21 cellular contexts compared by ENCODE assay signal in the genomic region with DNA sequence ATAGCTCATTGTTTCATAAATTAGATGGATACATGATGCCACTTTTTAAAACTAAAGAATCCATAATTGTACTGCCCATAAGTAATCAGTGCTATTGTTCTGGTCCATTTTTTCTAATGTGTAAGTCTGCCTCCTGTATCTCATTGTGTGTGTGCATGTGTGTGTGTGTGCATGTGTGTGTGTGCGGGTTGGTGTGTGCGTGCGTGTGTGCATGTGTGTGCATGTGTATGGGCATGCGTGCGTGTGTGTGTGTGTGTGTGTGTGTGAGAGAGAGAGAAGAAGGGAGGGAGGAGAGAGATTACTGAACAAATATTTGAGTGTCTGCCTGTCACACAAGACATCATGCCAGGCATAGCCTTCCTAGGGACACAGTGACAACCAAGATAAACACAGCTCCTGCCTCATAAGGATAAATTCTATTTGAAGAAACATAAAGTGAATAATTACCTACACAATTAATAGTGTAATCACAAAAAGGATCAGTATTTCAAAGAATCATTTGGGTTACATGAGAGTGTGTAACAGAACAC. TPM values are rescaled to one million over a fixed set of nuclear protein-coding genes. Genes with fewer than 3 reads are reported as not detected.
DNase-seq lines count a peak whose midpoint lies in the region; ATAC-seq and TF ChIP-seq lines count a peak whose summit lies in the region.
"Had no signal": no experiment of that assay in that cellular context is flagged by ENCODE, and none has a peak within 500 bp of the region (broad histone marks: within the 10 kb centered on the region; RNA-seq: fewer than 3 reads in every experiment).

No MANE protein-coding gene starts in this region.

- TF ChIP-seq CTCF in HEK293 (tag by site-specific recombination; IDR thresholded peaks at IDR 0.05): no peak
- no peak for TF ChIP-seq CTCF in brain (conservative IDR thresholded peaks at IDR 0.05)
- no peak for TF ChIP-seq CTCF in prostate gland (IDR thresholded peaks at IDR 0.05)

- TF ChIP-seq POLR2A in prostate gland (IDR thresholded peaks at IDR 0.05): no peak

- peaks cover 2% of the 10 kb centered on the region for H3K27me3 Mint-ChIP-seq in brain

- intact Hi-C loops in prostate gland (cut with DNase I): no loop called here

- CTCF ChIA-PET in HEK293 (lab: Yijun Ruan, JAX): interaction anchor here (0.7 kb wide), 2 partner anchors 63 to 133 kb away, joined by 3 read pairs; no protein-coding TSS in a partner anchor

- H3K36me3 ChIP-seq in HEK293 (ENCODE audit: control insufficient read depth in 2 of 2, insufficient read depth in 1 of 2, low read length in 2 of 2) (no peaks in the 10 kb centered on the region), prostate gland (no peaks in the 10 kb centered on the region)
- H3K36me3 ChIP-seq: BE2C had no signal

- 51% methylated on average over 5 of the region's 5 CpGs for WGBS in prostate gland

- H3K4me1 ChIP-seq in HEK293 (ENCODE audit: control insufficient read depth, insufficient read depth, low read length): no peaks in the 10 kb centered on the region
- H3K4me1 ChIP-seq in prostate gland (replicated peaks): no peaks in the 10 kb centered on the region

- POLR2A ChIA-PET in HEK293 (lab: Yijun Ruan, JAX): no interaction called here

- no peak for ATAC-seq in HG02763 (IDR thresholded peaks at IDR 0.05; ENCODE audit: unreplicated experiment)
- ATAC-seq: SK-N-SH treated with all-trans-retinoic acid at 6 μM for 48 hours, T-cell had no signal

- H3K36me3 Mint-ChIP-seq in brain: no peaks in the 10 kb centered on the region

- peaks cover 38% of the 10 kb centered on the region for H3K4me1 Mint-ChIP-seq in brain

- H3K9me3 ChIP-seq in HEK293 (ENCODE audit: control insufficient read depth, insufficient read depth, low read depth, low read length) (no peaks in the 10 kb centered on the region), prostate gland (no peaks in the 10 kb centered on the region)
- H3K9me3 ChIP-seq: BE2C had no signal

- DNase-seq in NCI-H146 treated with DMSO at 0.1 percent for 48 hours (lab: John Stamatoyannopoulos, UW; ENCODE audit: unreplicated experiment) (peak; percentile 48), prostate gland (ENCODE audit: low spot score) (peak; percentile 39), DMS 273 (lab: John Stamatoyannopoulos, UW; ENCODE audit: unreplicated experiment) (no peak), SW 1271 (lab: John Stamatoyannopoulos, UW) (no peak)
- DNase-seq: BE2C; COR-L47; H7; HFFc6; NCI-H1105; NCI-H1694; NCI-H2081 treated with DMSO at 0.1 percent for 48 hours; NCI-H524 treated with DMSO at 0.1 percent for 48 hours; NK-92 treated with Interleukin-12 subunit alpha and Interleukin-12 subunit beta, amount 100 ng/mL, for 24 hours; T-cell had no signal

- no peaks in the 10 kb centered on the region for H3K27me3 ChIP-seq in prostate gland (replicated peaks; ENCODE audit: insufficient read depth)
- H3K27me3 ChIP-seq: BE2C had no signal

- H3K9me3 Mint-ChIP-seq in brain: peaks cover 0 to 2% (median 0%) of the 10 kb centered on the region in 5 experiments
- H3K9me3 Mint-ChIP-seq: HFFc6, T-cell had no signal

- H3K27ac ChIP-seq in HEK293 (ENCODE audit: extremely low read depth, low read depth, low read length) (no peak overlapping the region), prostate gland (no peak overlapping the region)
- H3K27ac ChIP-seq: HL-60, KMS-11, RWPE1 had no signal

- peak overlapping the region in 3 of 5 experiments; percentile 13 to 58 (median 42) for H3K27ac Mint-ChIP-seq in brain
- H3K27ac Mint-ChIP-seq: HFFc6, T-cell had no signal

- H3K4me3 ChIP-seq in HEK293 (ENCODE audit: low read depth, low read length) (no peak overlapping the region), prostate gland (no peak overlapping the region)

- H3K4me3 Mint-ChIP-seq in brain: no peak overlapping the region
- H3K4me3 Mint-ChIP-seq: HFFc6, T-cell had no signal

TF ChIP-seq in HEK293, 187 proteins besides CTCF, POLR2A, EP300 and RAD21:
- TF ChIP-seq ZNF37A (tag by site-specific recombination; IDR thresholded peaks at IDR 0.05): no peak
- TF ChIP-seq, protein P1, sequence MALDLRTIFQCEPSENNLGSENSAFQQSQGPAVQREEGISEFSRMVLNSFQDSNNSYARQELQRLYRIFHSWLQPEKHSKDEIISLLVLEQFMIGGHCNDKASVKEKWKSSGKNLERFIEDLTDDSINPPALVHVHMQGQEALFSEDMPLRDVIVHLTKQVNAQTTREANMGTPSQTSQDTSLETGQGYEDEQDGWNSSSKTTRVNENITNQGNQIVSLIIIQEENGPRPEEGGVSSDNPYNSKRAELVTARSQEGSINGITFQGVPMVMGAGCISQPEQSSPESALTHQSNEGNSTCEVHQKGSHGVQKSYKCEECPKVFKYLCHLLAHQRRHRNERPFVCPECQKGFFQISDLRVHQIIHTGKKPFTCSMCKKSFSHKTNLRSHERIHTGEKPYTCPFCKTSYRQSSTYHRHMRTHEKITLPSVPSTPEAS (tag by site-specific recombination; IDR thresholded peaks at IDR 0.05): peak; percentile 98

RNA-seq across cellular contexts. Expression of a gene that starts 33.2 kb away (rescaled TPM):
- 49.1 TPM for polyA plus RNA-seq in brain (ENCODE audit: insufficient read depth, low read depth, low replicate concordance)
- total RNA-seq in prostate gland: 10 to 100 TPM; 32.2 to 44.3 TPM

Comparison
In these comparisons a context has a peak if more than half of its experiments do, and no peak if none do; other contexts are left out.
1. DNase-seq: peak in NCI-H146 treated with DMSO at 0.1 percent for 48 hours (single experiment) and prostate gland (single experiment); none in DMS 273 (single experiment) and SW 1271 (0 of 2).